ENCODE assay signal across 9 cellular contexts in the genomic region with DNA sequence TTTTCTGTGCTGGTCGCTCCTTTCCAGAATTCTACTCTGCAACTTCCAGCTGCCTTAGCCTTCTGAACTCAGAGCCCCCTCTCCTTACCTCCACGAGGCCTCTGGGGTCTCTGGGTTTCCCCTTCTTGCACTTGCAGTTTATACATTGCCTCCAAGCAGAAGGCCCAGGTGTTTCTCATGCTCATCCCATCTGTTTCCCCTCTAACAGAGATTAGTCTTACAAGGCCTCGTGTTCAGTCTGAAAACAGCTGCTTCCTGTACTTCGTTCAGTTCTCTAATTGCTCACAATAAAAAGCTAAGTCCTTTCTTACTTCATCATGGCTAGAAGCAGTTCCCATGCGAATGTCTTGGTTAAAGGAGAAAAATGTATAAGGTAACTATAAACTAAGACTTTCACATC.
DNase-seq lines count a peak whose midpoint lies in the region; ATAC-seq, FAIRE-seq and TF ChIP-seq lines count a peak whose summit lies in the region.
"Had no signal": no experiment of that assay in that cellular context is flagged by ENCODE, and none has a peak within 500 bp of the region (broad histone marks: within the 10 kb centered on the region; RNA-seq: fewer than 3 reads in every experiment).

No MANE protein-coding gene starts in this region.

- H3K27ac Mint-ChIP-seq in T-helper 17 cell: no peak overlapping the region

- no peak overlapping the region for H3K4me3 Mint-ChIP-seq in T-helper 17 cell

- intact Hi-C loops in kidney (cut with DNase I): no loop called here

- peak; percentile 67 for ATAC-seq in GM19043 (IDR thresholded peaks at IDR 0.05; ENCODE audit: low read depth, unreplicated experiment)
- peak; percentile 59 for ATAC-seq in HG03135 (IDR thresholded peaks at IDR 0.05; ENCODE audit: unreplicated experiment)
- ATAC-seq in T-helper 17 cell: peak; percentile 50

- H3K9me3 ChIP-seq in T-helper 17 cell (ENCODE audit: control insufficient read depth, low read length, poor library complexity, severe bottlenecking): no peaks in the 10 kb centered on the region
- H3K9me3 ChIP-seq in kidney (ENCODE audit: control insufficient read depth in 1 of 2, low read length in 2 of 2): no peaks in the 10 kb centered on the region
- no peaks in the 10 kb centered on the region for H3K9me3 ChIP-seq in right atrium auricular region
- H3K9me3 ChIP-seq: SJSA1 had no signal

- no peak for FAIRE-seq in kidney (lab: Jason Lieb, UNC)

- TF ChIP-seq CTCF in kidney (IDR thresholded peaks at IDR 0.05; ENCODE audit: borderline replicate concordance, extremely low read depth, insufficient read depth): no peak
- no peak for TF ChIP-seq CTCF in right atrium auricular region (IDR thresholded peaks at IDR 0.05)

- H3K27me3 Mint-ChIP-seq in T-helper 17 cell: no peaks in the 10 kb centered on the region

- H3K27me3 ChIP-seq in right atrium auricular region: no peaks in the 10 kb centered on the region
- H3K27me3 ChIP-seq: SJSA1 had no signal

- H3K36me3 Mint-ChIP-seq in T-helper 17 cell (ENCODE audit: low read depth): no peaks in the 10 kb centered on the region

- peaks cover 3% of the 10 kb centered on the region for H3K4me1 Mint-ChIP-seq in T-helper 17 cell

- no peak overlapping the region for H3K9ac ChIP-seq in kidney (ENCODE audit: low read length in 2 of 2)

- H3K4me1 ChIP-seq in kidney (ENCODE audit: control insufficient read depth in 1 of 2, insufficient read depth in 1 of 2, low read depth in 1 of 2, low read length in 2 of 2) (peaks cover 2 to 4% of the 10 kb centered on the region in 2 donors), right atrium auricular region (no peaks in the 10 kb centered on the region)
- H3K4me1 ChIP-seq: SJSA1 had no signal

- H3K36me3 ChIP-seq in kidney (ENCODE audit: control insufficient read depth in 1 of 2, insufficient read depth in 2 of 2, low read length in 2 of 2) (no peaks in the 10 kb centered on the region), right atrium auricular region (no peaks in the 10 kb centered on the region)
- H3K36me3 ChIP-seq: SJSA1 had no signal

- no peak overlapping the region for H3K27ac ChIP-seq in kidney (ENCODE audit: low read depth in 2 of 2, low read length in 2 of 2)
- H3K27ac ChIP-seq in right atrium auricular region: no peak overlapping the region
- H3K27ac ChIP-seq: SJSA1 had no signal

- DNase-seq in T-helper 17 cell: no peak
- peak; percentile 26 for DNase-seq in skeletal muscle cell (ENCODE audit: low read depth)
- DNase-seq in NCI-H2227 (lab: John Stamatoyannopoulos, UW; ENCODE audit: unreplicated experiment): no peak
- no peak for DNase-seq in kidney
- no peak for DNase-seq in NCI-H510A treated with DMSO at 0.1 percent for 48 hours (lab: John Stamatoyannopoulos, UW)
- no peak for DNase-seq in right atrium auricular region (ENCODE audit: low spot score)

- H3K4me3 ChIP-seq in skeletal muscle cell (ENCODE audit: low read depth, low read length) (no peak overlapping the region), kidney (ENCODE audit: low read length in 2 of 2) (no peak overlapping the region), right atrium auricular region (no peak overlapping the region)
- H3K4me3 ChIP-seq: SJSA1 had no signal
